Comparison of ENCODE assay signal across 8 cellular contexts in genomic region chr17:50550661-50551432, GRCh38. TPM values are rescaled to one million over a fixed set of nuclear protein-coding genes. Genes with fewer than 3 reads are reported as not detected.
DNase-seq lines count a peak whose midpoint lies in the region; ATAC-seq and TF ChIP-seq lines count a peak whose summit lies in the region.

No MANE protein-coding gene starts in this region.

- peak overlapping the region in 1 of 2 experiments; percentile 29; a peak in 1 of 5 replicates for H3K4me3 Mint-ChIP-seq in H9
- H3K4me3 Mint-ChIP-seq in mesothelial cell of epicardium: no peak overlapping the region
- no peak overlapping the region for H3K4me3 Mint-ChIP-seq in activated naive CD4-positive, alpha-beta T cell treated with anti-CD3 and anti-CD28 coated beads for 36 hours

- no peak for ATAC-seq in GM19455 (IDR thresholded peaks at IDR 0.05; ENCODE audit: unreplicated experiment)

- CTCF ChIA-PET in activated naive CD4-positive, alpha-beta T cell treated with anti-CD3 and anti-CD28 coated beads for 36 hours (lab: Charles Lee): interaction anchor here (0.6 to 2.0 kb wide), 11 partner anchors 9 to 82 kb away, joined by 3 to 6 read pairs (median 3); partner anchors contain the start of gene CACNA1G

- no peak overlapping the region for H3K18ac ChIP-seq in H9 (ENCODE audit: insufficient read length, low read depth, low read length)

- H3K4me1 ChIP-seq in H9 (ENCODE audit: insufficient read depth, low read length): no peaks in the 10 kb centered on the region; the same call in 1 of the 2 replicates

- H3K4me2 ChIP-seq in H9 (ENCODE audit: insufficient read depth, insufficient read length, low read length): no peak overlapping the region

- no peak overlapping the region for H3K4ac ChIP-seq in H9 (ENCODE audit: low read depth, low read length)

- H4K91ac ChIP-seq in H9 (ENCODE audit: insufficient read length, low read depth, low read length): no peak overlapping the region

- H3K27me3 ChIP-seq in H9 (ENCODE audit: insufficient read depth, low read length): no peaks in the 10 kb centered on the region

- H3K36me3 Mint-ChIP-seq in H9 (ENCODE audit: insufficient read depth in 1 of 3, low read depth in 3 of 3) (no peaks in the 10 kb centered on the region; a peak in 1 of 7 replicates), mesothelial cell of epicardium (peaks cover 4% of the 10 kb centered on the region)
- H3K36me3 Mint-ChIP-seq in activated naive CD4-positive, alpha-beta T cell treated with anti-CD3 and anti-CD28 coated beads for 36 hours (ENCODE audit: low read depth): no peaks in the 10 kb centered on the region

- no peaks in the 10 kb centered on the region for H4K20me1 ChIP-seq in H9 (ENCODE audit: control insufficient read depth, insufficient read depth, insufficient read length)

- TF ChIP-seq CTCF in AG09319 (IDR thresholded peaks at IDR 0.05; ENCODE audit: low read depth, low read length) (peak; percentile 94), H9 (conservative IDR thresholded peaks at IDR 0.05) (peak; percentile 93), mesothelial cell of epicardium (IDR thresholded peaks at IDR 0.05; ENCODE audit: unreplicated experiment) (peak; percentile 76)

- H3K79me2 ChIP-seq in H9 (ENCODE audit: insufficient read depth, low read length): no peaks in the 10 kb centered on the region

- no peak overlapping the region for H3K23ac ChIP-seq in H9 (ENCODE audit: insufficient read length, low read depth, low read length)

- intact Hi-C loops in activated naive CD4-positive, alpha-beta T cell treated with anti-CD3 and anti-CD28 coated beads for 36 hours (cut with micrococcal nuclease): no loop called here

- H3K14ac ChIP-seq in H9 (ENCODE audit: insufficient read depth, low read length): no peak overlapping the region

- H3K9ac ChIP-seq in H9 (ENCODE audit: extremely low read depth, insufficient read length, low read length): no peak overlapping the region

- H2AFZ ChIP-seq in H9 (ENCODE audit: low read length): no peak overlapping the region

- no peak overlapping the region for H4K8ac ChIP-seq in H9 (replicated peaks; ENCODE audit: insufficient read length, low read depth, low read length)

- no peak overlapping the region for H3K27ac ChIP-seq in H9 (ENCODE audit: insufficient read length, low read depth, low read length)

- no peak overlapping the region for H2BK12ac ChIP-seq in H9 (ENCODE audit: insufficient read length, low read depth, low read length)

- WGBS in H9 (ENCODE audit: extremely low coverage, insufficient read length, low lambda C conversion rate): no CpG with 5 or more reads among the region's 32 CpGs

- H4K5ac ChIP-seq in H9 (ENCODE audit: insufficient read length, low read depth, low read length): no peak overlapping the region

- no peaks in the 10 kb centered on the region for H3K79me1 ChIP-seq in H9 (ENCODE audit: insufficient read depth, low read depth, low read length, poor library complexity, severe bottlenecking)

- H2BK5ac ChIP-seq in H9 (ENCODE audit: insufficient read length, low read length): no peak overlapping the region

- no peak overlapping the region for H2BK20ac ChIP-seq in H9 (ENCODE audit: low read depth, low read length, poor library complexity, severe bottlenecking)

- DNase-seq in AG09319 (ENCODE audit: extremely low read depth, low read depth) (peak; percentile 79), H9 (peak; percentile 98), OCI-M1 (lab: John Stamatoyannopoulos, UW) (peak; percentile 79), ecto neural progenitor cell (ENCODE audit: low spot score) (peak; percentile 93), mesothelial cell of epicardium (ENCODE audit: low spot score in 2 of 2, unreplicated experiment in 2 of 2) (peak; percentile 64 to 78), GOT3 (lab: John Stamatoyannopoulos, UW) (no peak)
- no peak for DNase-seq in activated naive CD4-positive, alpha-beta T cell treated with anti-CD3 and anti-CD28 coated beads for 36 hours

- peak overlapping the region in 1 of 3 experiments; percentile 80; a peak in 1 of 7 replicates for H3K27ac Mint-ChIP-seq in H9
- no peak overlapping the region for H3K27ac Mint-ChIP-seq in mesothelial cell of epicardium
- H3K27ac Mint-ChIP-seq in activated naive CD4-positive, alpha-beta T cell treated with anti-CD3 and anti-CD28 coated beads for 36 hours: no peak overlapping the region

- H3K27me3 Mint-ChIP-seq in H9 (ENCODE audit: low read depth) (peaks cover 11% of the 10 kb centered on the region), mesothelial cell of epicardium (ENCODE audit: low read depth) (peaks cover 3% of the 10 kb centered on the region)
- H3K27me3 Mint-ChIP-seq in activated naive CD4-positive, alpha-beta T cell treated with anti-CD3 and anti-CD28 coated beads for 36 hours (ENCODE audit: low read depth): no peaks in the 10 kb centered on the region

- H3K4me1 Mint-ChIP-seq in H9 (peaks cover 8 to 11% of the 10 kb centered on the region in 2 experiments; a peak in 2 of 4 replicates), mesothelial cell of epicardium (peaks cover 6% of the 10 kb centered on the region)
- peaks cover 2% of the 10 kb centered on the region for H3K4me1 Mint-ChIP-seq in activated naive CD4-positive, alpha-beta T cell treated with anti-CD3 and anti-CD28 coated beads for 36 hours (ENCODE audit: low read depth)

- no peaks in the 10 kb centered on the region; a peak in 1 of 5 replicates for H3K9me3 Mint-ChIP-seq in H9
- H3K9me3 Mint-ChIP-seq in mesothelial cell of epicardium: no peaks in the 10 kb centered on the region
- no peaks in the 10 kb centered on the region for H3K9me3 Mint-ChIP-seq in activated naive CD4-positive, alpha-beta T cell treated with anti-CD3 and anti-CD28 coated beads for 36 hours

- H2AK5ac ChIP-seq in H9 (ENCODE audit: insufficient read length, low read length): no peak overlapping the region

- H2BK120ac ChIP-seq in H9 (ENCODE audit: low read depth, low read length, poor library complexity, severe bottlenecking): no peak overlapping the region

- no peak overlapping the region for H2BK15ac ChIP-seq in H9 (ENCODE audit: low read depth, low read length)

- H3K56ac ChIP-seq in H9 (ENCODE audit: insufficient read length, low read depth, low read length): no peak overlapping the region

- H3K9me3 ChIP-seq in H9 (ENCODE audit: control insufficient read depth, low read depth, low read length): no peaks in the 10 kb centered on the region

- no peaks in the 10 kb centered on the region for H3K23me2 ChIP-seq in H9 (ENCODE audit: insufficient read length, low read depth, low read length, poor library complexity, severe bottlenecking)

- no peak overlapping the region for H3T11ph ChIP-seq in H9 (ENCODE audit: low read length)

RNA-seq across cellular contexts. Expression of gene SPATA20, which starts 3.9 kb away (rescaled TPM):
- total RNA-seq in H9 (2021) (23.9 and 26.6 TPM in 2 replicates), mesothelial cell of epicardium (71.3 to 71.7 TPM (median 71.4 TPM) in 3 replicates)
- 10 to 100 TPM; 15.8 to 16.1 TPM for total RNA-seq in activated naive CD4-positive, alpha-beta T cell treated with anti-CD3 and anti-CD28 coated beads for 36 hours

RNA-seq across cellular contexts. Expression of gene CACNA1G, which starts 9.7 kb away (rescaled TPM):
- total RNA-seq in H9 (2021) (1.5 and 1.7 TPM in 2 replicates), mesothelial cell of epicardium (26.1 to 29.0 TPM (median 26.9 TPM) in 3 replicates)
- total RNA-seq in activated naive CD4-positive, alpha-beta T cell treated with anti-CD3 and anti-CD28 coated beads for 36 hours: under 1 TPM; 0.22 to 0.24 TPM

RNA-seq across cellular contexts. Expression of gene EPN3, which starts 18.3 kb away (rescaled TPM):
- total RNA-seq in H9 (2021) (1.9 and 2.2 TPM in 2 replicates), mesothelial cell of epicardium (14.2 to 15.1 TPM (median 14.7 TPM) in 3 replicates)
- total RNA-seq in activated naive CD4-positive, alpha-beta T cell treated with anti-CD3 and anti-CD28 coated beads for 36 hours: not detected

RNA-seq across cellular contexts. Expression of gene MYCBPAP, which starts 42.6 kb away (rescaled TPM):
- total RNA-seq in H9 (2021) (1.7 and 1.9 TPM in 2 replicates), mesothelial cell of epicardium (5.1 to 6.5 TPM (median 6.1 TPM) in 3 replicates)
- total RNA-seq in activated naive CD4-positive, alpha-beta T cell treated with anti-CD3 and anti-CD28 coated beads for 36 hours: 1 to 10 TPM; 5.5 to 5.8 TPM

Comparison
In these comparisons a context has a peak if more than half of its experiments do, and no peak if none do; other contexts are left out.
1. DNase-seq: peak in AG09319 (single experiment), H9 (single experiment), OCI-M1 (single experiment), ecto neural progenitor cell (single experiment) and mesothelial cell of epicardium (2 of 2); none in activated naive CD4-positive, alpha-beta T cell treated with anti-CD3 and anti-CD28 coated beads for 36 hours (single experiment) and GOT3 (single experiment).
2. RNA of gene CACNA1G, which starts 9.7 kb away (total RNA-seq): 26.1 to 29.0 TPM in mesothelial cell of epicardium; 1.5 to 1.7 TPM in H9 and 0.22 to 0.24 TPM in activated naive CD4-positive, alpha-beta T cell treated with anti-CD3 and anti-CD28 coated beads for 36 hours; every median in the first group is over 10 times any median in the second.
3. Peak in every context shown above with its lines, with median percentiles within 50 percentile points of each other: CTCF ChIP-seq.